21 cellular contexts compared by ENCODE assay signal in genomic region chr5:174606646-174607045, GRCh38.
"Had no signal": no experiment of that assay in that cellular context is flagged by ENCODE, and none has a peak within 500 bp of the region (broad histone marks: within the 10 kb centered on the region; RNA-seq: fewer than 3 reads in every experiment).

No MANE protein-coding gene starts in this region.

- H3K27ac Mint-ChIP-seq: activated naive CD8-positive, alpha-beta T cell treated with anti-CD3 and anti-CD28 coated beads for 36 hours; activated T-helper 1 cell treated with anti-CD3 and anti-CD28 coated beads, Interleukin-12 subunit alpha, Interleukin-12 subunit beta, Interleukin-2, Interleukin-4 antibody, amounts not matched to agents 30 ng/mL and 10 ng/mL and 1 ng/mL, durations not matched to agents 14 hours and 24 hours and 36 hours; effector memory CD8-positive, alpha-beta T cell; memory B cell; nephron; T-cell had no signal

- H3K4me3 Mint-ChIP-seq: activated naive CD8-positive, alpha-beta T cell treated with anti-CD3 and anti-CD28 coated beads for 36 hours; activated T-helper 1 cell treated with anti-CD3 and anti-CD28 coated beads, Interleukin-12 subunit alpha, Interleukin-12 subunit beta, Interleukin-2, Interleukin-4 antibody, amounts not matched to agents 30 ng/mL and 10 ng/mL and 1 ng/mL, durations not matched to agents 14 hours and 24 hours and 36 hours; effector memory CD8-positive, alpha-beta T cell; memory B cell; nephron; T-cell had no signal

- H3K9me3 Mint-ChIP-seq: activated naive CD8-positive, alpha-beta T cell treated with anti-CD3 and anti-CD28 coated beads for 36 hours; activated T-helper 1 cell treated with anti-CD3 and anti-CD28 coated beads, Interleukin-12 subunit alpha, Interleukin-12 subunit beta, Interleukin-2, Interleukin-4 antibody, amounts not matched to agents 30 ng/mL and 10 ng/mL and 1 ng/mL, durations not matched to agents 14 hours and 24 hours and 36 hours had no signal

- H3K27ac ChIP-seq: epithelial cell of prostate, heart right ventricle, left ventricle myocardium inferior, thoracic aorta had no signal

- H3K36me3 ChIP-seq: heart right ventricle, left ventricle myocardium inferior, thoracic aorta had no signal

- DNase-seq: activated CD4-positive, alpha-beta T cell treated with anti-CD3 and anti-CD28 coated beads, Interleukin-2, amount 50 U/mL, for 1 hour; activated naive CD8-positive, alpha-beta T cell treated with anti-CD3 and anti-CD28 coated beads for 36 hours; anterior cingulate cortex; dermis blood vessel endothelial cell; effector memory CD8-positive, alpha-beta T cell; heart right ventricle; kidney; left ventricle myocardium inferior; stimulated activated CD4-positive, alpha-beta T cell treated with anti-CD3 and anti-CD28 coated beads, Interleukin-12 subunit alpha, Interleukin-12 subunit beta, amount 100 ng/mL, for 4 hours; stimulated activated CD4-positive, alpha-beta T cell treated with anti-CD3 and anti-CD28 coated beads, Interleukin-2, amount 100 ng/mL, for 24 hours; T-cell; T-helper 9 cell had no signal

- H3K9me3 ChIP-seq: thoracic aorta had no signal

- H3K36me3 Mint-ChIP-seq: activated naive CD8-positive, alpha-beta T cell treated with anti-CD3 and anti-CD28 coated beads for 36 hours; memory B cell; T-cell had no signal

- H3K4me3 ChIP-seq: heart right ventricle, left ventricle myocardium inferior, thoracic aorta had no signal

- FAIRE-seq: bronchial epithelial cell, frontal cortex, kidney had no signal

- H3K27me3 Mint-ChIP-seq: effector memory CD8-positive, alpha-beta T cell had no signal

- H3K4me1 Mint-ChIP-seq: activated naive CD8-positive, alpha-beta T cell treated with anti-CD3 and anti-CD28 coated beads for 36 hours; memory B cell; T-cell had no signal

- ATAC-seq: activated CD4-positive, CD25-positive, alpha-beta regulatory T cell treated with anti-CD3 and anti-CD28 coated beads, Interleukin-2, amount 50 U/mL, for 24 hours; effector memory CD8-positive, alpha-beta T cell; heart right ventricle; sciatic nerve; T-cell had no signal

- H3K4me1 ChIP-seq: heart right ventricle, left ventricle myocardium inferior had no signal
